ENCODE assay signal across 8 cellular contexts in the genomic region with DNA sequence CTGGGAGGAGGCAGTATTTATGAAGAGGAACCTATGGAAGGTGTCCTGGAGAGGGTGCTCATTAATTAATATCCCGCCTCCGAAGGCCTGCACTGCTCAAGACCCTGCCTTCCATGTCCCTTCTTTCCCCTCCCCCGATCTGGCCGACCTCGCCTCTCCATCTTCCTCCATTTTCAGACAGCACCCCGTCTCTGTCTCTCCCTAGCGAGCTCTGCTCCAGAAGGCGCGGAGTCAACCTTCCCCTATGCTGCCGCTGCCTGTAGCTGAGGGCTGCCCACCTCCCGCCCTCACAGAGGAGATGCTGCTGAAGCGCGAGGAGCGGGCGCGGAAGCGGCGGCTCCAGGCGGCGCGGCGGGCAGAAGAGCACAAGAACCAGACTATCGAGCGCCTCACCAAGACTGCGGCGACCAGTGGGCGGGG. TPM values are rescaled to one million over a fixed set of nuclear protein-coding genes. Genes with fewer than 3 reads are reported as not detected.
DNase-seq lines count a peak whose midpoint lies in the region; ATAC-seq and TF ChIP-seq lines count a peak whose summit lies in the region.

No MANE protein-coding gene starts in this region.

- peak overlapping the region; percentile 73 for H3K9ac ChIP-seq in iPS-15b (ENCODE audit: low read depth, low read length)

- peaks cover 21% of the 10 kb centered on the region for H3K36me3 Mint-ChIP-seq in activated T-cell treated with anti-CD3 and anti-CD28 coated beads, Interleukin-2, amount 50 U/mL, for 4 hours (ENCODE audit: insufficient read depth)
- H3K36me3 Mint-ChIP-seq in activated B cell treated with CpG ODN at 0.5 μM for 24 hours (ENCODE audit: low read depth) = peaks cover 49% of the 10 kb centered on the region
- peaks cover 18 to 44% of the 10 kb centered on the region in 2 donors for H3K36me3 Mint-ChIP-seq in stimulated activated naive B cell treated with anti-CD40 and anti-IgM and Interleukin-4, amounts not matched to agents 10 μg/mL and 1 μg/mL and 100 μg/mL, for 72 hours

- H3K4me1 ChIP-seq in iPS-15b (ENCODE audit: control insufficient read depth, insufficient read depth, low read length) = peaks cover 6% of the 10 kb centered on the region

- H3K27me3 Mint-ChIP-seq in activated T-cell treated with anti-CD3 and anti-CD28 coated beads, Interleukin-2, amount 50 U/mL, for 4 hours (ENCODE audit: low read depth) = no peaks in the 10 kb centered on the region
- no peaks in the 10 kb centered on the region for H3K27me3 Mint-ChIP-seq in activated B cell treated with CpG ODN at 0.5 μM for 24 hours
- H3K27me3 Mint-ChIP-seq in stimulated activated naive B cell treated with anti-CD40 and anti-IgM and Interleukin-4, amounts not matched to agents 10 μg/mL and 1 μg/mL and 100 μg/mL, for 72 hours = no peaks in the 10 kb centered on the region

- H3K4me1 Mint-ChIP-seq in activated T-cell treated with anti-CD3 and anti-CD28 coated beads, Interleukin-2, amount 50 U/mL, for 4 hours (ENCODE audit: low read depth) = peaks cover 64% of the 10 kb centered on the region
- H3K4me1 Mint-ChIP-seq in activated B cell treated with CpG ODN at 0.5 μM for 24 hours = peaks cover 65% of the 10 kb centered on the region
- H3K4me1 Mint-ChIP-seq in stimulated activated naive B cell treated with anti-CD40 and anti-IgM and Interleukin-4, amounts not matched to agents 10 μg/mL and 1 μg/mL and 100 μg/mL, for 72 hours = peaks cover 40 to 54% of the 10 kb centered on the region in 2 donors

- no peaks in the 10 kb centered on the region for H3K9me3 Mint-ChIP-seq in activated T-cell treated with anti-CD3 and anti-CD28 coated beads, Interleukin-2, amount 50 U/mL, for 4 hours
- H3K9me3 Mint-ChIP-seq in activated B cell treated with CpG ODN at 0.5 μM for 24 hours = no peaks in the 10 kb centered on the region
- no peaks in the 10 kb centered on the region for H3K9me3 Mint-ChIP-seq in stimulated activated naive B cell treated with anti-CD40 and anti-IgM and Interleukin-4, amounts not matched to agents 10 μg/mL and 1 μg/mL and 100 μg/mL, for 72 hours

- H3K27ac Mint-ChIP-seq in activated B cell treated with CpG ODN at 0.5 μM for 24 hours = peak overlapping the region; percentile 100
- H3K27ac Mint-ChIP-seq in stimulated activated naive B cell treated with anti-CD40 and anti-IgM and Interleukin-4, amounts not matched to agents 10 μg/mL and 1 μg/mL and 100 μg/mL, for 72 hours = peak overlapping the region; percentile 100

- DNase-seq in activated T-cell treated with anti-CD3 and anti-CD28 coated beads, Interleukin-2, amount 50 U/mL, for 4 hours = no peak
- DNase-seq in activated T-cell treated with anti-CD3 and anti-CD28 coated beads, Interleukin-2, amount 50 U/mL, for 48 hours = no peak
- no peak for DNase-seq in activated B cell treated with CpG ODN at 0.5 μM for 24 hours
- DNase-seq in stimulated activated naive B cell treated with anti-CD40 and anti-IgM and Interleukin-4, amounts not matched to agents 10 μg/mL and 1 μg/mL and 100 μg/mL, for 72 hours = no peak
- DNase-seq in kidney tubule cell (ENCODE audit: low spot score) = no peak

- ATAC-seq in activated T-cell treated with anti-CD3 and anti-CD28 coated beads, Interleukin-2, amount 50 U/mL, for 4 hours = no peak
- ATAC-seq in activated B cell treated with CpG ODN at 0.5 μM for 24 hours (ENCODE audit: low read depth) (no peak), HG02981 (IDR thresholded peaks at IDR 0.05; ENCODE audit: unreplicated experiment) (no peak), GM19328 (IDR thresholded peaks at IDR 0.05; ENCODE audit: unreplicated experiment) (no peak)
- ATAC-seq in stimulated activated naive B cell treated with anti-CD40 and anti-IgM and Interleukin-4, amounts not matched to agents 10 μg/mL and 1 μg/mL and 100 μg/mL, for 72 hours (replicated peaks) = no peak

- no peaks in the 10 kb centered on the region for H3K9me3 ChIP-seq in iPS-15b (ENCODE audit: control insufficient read depth, insufficient read depth, low read length)

- CTCF ChIA-PET in activated B cell treated with CpG ODN at 0.5 μM for 24 hours (lab: Charles Lee) = interaction anchor here (0.9 to 3.0 kb wide), 3 partner anchors 26 to 129 kb away, joined by 3 to 11 read pairs (median 7); a partner anchor contains a TSS

- POLR2A ChIA-PET in activated B cell treated with CpG ODN at 0.5 μM for 24 hours (lab: Charles Lee) = interaction anchor here (1.0 to 10.0 kb wide), 16 partner anchors 10 to 275 kb away, joined by 4 to 127 read pairs (median 11); a partner anchor contains a TSS

- H3K4me3 Mint-ChIP-seq in activated T-cell treated with anti-CD3 and anti-CD28 coated beads, Interleukin-2, amount 50 U/mL, for 4 hours = peak overlapping the region; percentile 100
- H3K4me3 Mint-ChIP-seq in activated B cell treated with CpG ODN at 0.5 μM for 24 hours = peak overlapping the region; percentile 99
- peak overlapping the region; percentile 84 to 94 for H3K4me3 Mint-ChIP-seq in stimulated activated naive B cell treated with anti-CD40 and anti-IgM and Interleukin-4, amounts not matched to agents 10 μg/mL and 1 μg/mL and 100 μg/mL, for 72 hours

- H3K36me3 ChIP-seq in iPS-15b (ENCODE audit: control insufficient read depth, insufficient read depth, low read length) = peaks cover 5% of the 10 kb centered on the region

- peak overlapping the region; percentile 82 for H3K4me3 ChIP-seq in iPS-15b (ENCODE audit: low read depth, low read length)

- TF ChIP-seq CTCF in activated B cell treated with CpG ODN at 0.5 μM for 24 hours (IDR thresholded peaks at IDR 0.05) = no peak

- intact Hi-C loops in activated B cell treated with CpG ODN at 0.5 μM for 24 hours (cut with micrococcal nuclease) = loop anchor here (1.0 to 5.0 kb wide), 2 partner anchors 8 to 275 kb away; a partner anchor contains a TSS

- H3K27me3 ChIP-seq in iPS-15b (ENCODE audit: control insufficient read depth, insufficient read depth, low read length) = no peaks in the 10 kb centered on the region

RNA-seq across cellular contexts. Expression of a gene that starts 1.1 kb away (rescaled TPM):
- total RNA-seq in activated T-cell treated with anti-CD3 and anti-CD28 coated beads, Interleukin-2, amount 50 U/mL, for 4 hours = 10 to 100 TPM; 19.3 to 21.5 (median 19.4) TPM
- total RNA-seq in activated B cell treated with CpG ODN at 0.5 μM for 24 hours = 61.4 and 65.3 TPM in 2 replicates

RNA-seq across cellular contexts. Expression of a gene that starts 2.3 kb away (rescaled TPM):
- total RNA-seq in activated T-cell treated with anti-CD3 and anti-CD28 coated beads, Interleukin-2, amount 50 U/mL, for 4 hours = 10 to 100 TPM; 49.3 to 72.6 (median 55.8) TPM
- total RNA-seq in activated B cell treated with CpG ODN at 0.5 μM for 24 hours = 47.9 and 51.3 TPM in 2 replicates

RNA-seq across cellular contexts. Expression of a gene that starts 8.0 kb away (rescaled TPM):
- total RNA-seq in activated T-cell treated with anti-CD3 and anti-CD28 coated beads, Interleukin-2, amount 50 U/mL, for 4 hours = 100 to 1,000 TPM in 2 of 3 donors, 10 to 100 TPM in 1; 98.7 to 107 (median 103) TPM
- total RNA-seq in activated B cell treated with CpG ODN at 0.5 μM for 24 hours = 70.8 and 85.7 TPM in 2 replicates

RNA-seq across cellular contexts. Expression of a gene that starts 15.3 kb away (rescaled TPM):
- 100 to 1,000 TPM; 105 to 106 (median 106) TPM for total RNA-seq in activated T-cell treated with anti-CD3 and anti-CD28 coated beads, Interleukin-2, amount 50 U/mL, for 4 hours
- total RNA-seq in activated B cell treated with CpG ODN at 0.5 μM for 24 hours = 86.9 and 98.8 TPM in 2 replicates

RNA-seq across cellular contexts. Expression of a gene that starts 15.4 kb away (rescaled TPM):
- total RNA-seq in activated T-cell treated with anti-CD3 and anti-CD28 coated beads, Interleukin-2, amount 50 U/mL, for 4 hours = 1 to 10 TPM in 1 of 3 donors, under 1 TPM in 2; 0.47 to 1.0 (median 0.71) TPM
- 8.3 and 11.6 TPM in 2 replicates for total RNA-seq in activated B cell treated with CpG ODN at 0.5 μM for 24 hours
